In the genomic region with DNA sequence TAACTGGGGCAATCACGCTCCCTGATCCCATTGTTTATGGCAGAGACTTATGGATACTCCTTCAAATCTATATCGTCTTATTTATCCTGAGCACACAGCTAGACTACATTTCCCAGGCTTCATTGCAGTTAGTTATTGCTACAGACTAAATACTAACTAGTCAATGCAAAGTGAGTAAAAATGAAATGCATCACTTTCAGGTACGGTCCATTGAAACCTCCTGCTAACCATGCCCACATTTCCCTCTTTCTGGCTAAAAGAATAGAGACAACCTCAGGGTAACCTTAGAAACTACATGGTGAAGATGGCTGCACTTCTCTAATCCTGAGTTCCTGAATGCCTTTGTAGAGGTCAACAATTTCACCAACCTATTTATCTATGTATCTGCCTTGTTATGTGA, we compare ENCODE assay signal across 14 cellular contexts.
"Had no signal": no experiment of that assay in that cellular context is flagged by ENCODE, and none has a peak within 500 bp of the region (broad histone marks: within the 10 kb centered on the region; RNA-seq: fewer than 3 reads in every experiment).

No MANE protein-coding gene starts in this region.

- H3K4me3 Mint-ChIP-seq: naive thymus-derived CD4-positive, alpha-beta T cell had no signal

- H3K27ac Mint-ChIP-seq: activated T-helper 2 cell treated with anti-CD3 and anti-CD28 coated beads, Interferon-gamma antibody, Interleukin-2, Interleukin-4, amounts not matched to agents 10 μg/mL and 5 μg/mL and 100 μg/mL, durations not matched to agents 14 hours and 24 hours and 36 hours; naive thymus-derived CD4-positive, alpha-beta T cell had no signal

- H3K36me3 Mint-ChIP-seq: naive thymus-derived CD4-positive, alpha-beta T cell had no signal

- H3K27me3 ChIP-seq: adrenal gland, colonic mucosa, esophagus squamous epithelium, neutrophil, tibial nerve, vagina had no signal

- H3K36me3 ChIP-seq: adrenal gland, colonic mucosa, esophagus squamous epithelium, neutrophil, tibial nerve, vagina, WERI-Rb-1 had no signal

- H3K4me1 ChIP-seq: adrenal gland, colonic mucosa, esophagus squamous epithelium, tibial nerve, vagina had no signal

- DNase-seq: activated CD4-positive, alpha-beta T cell treated with anti-CD3 and anti-CD28 coated beads, Interleukin-2, amount 50 U/mL, for 1 hour; activated naive CD4-positive, alpha-beta T cell treated with anti-CD3 and anti-CD28 coated beads, Interleukin-2, amount 50 U/mL, for 16 hours; adrenal gland; caudate nucleus; colonic mucosa; esophagus squamous epithelium; left colon; mammary epithelial cell; naive thymus-derived CD4-positive, alpha-beta T cell; WERI-Rb-1 had no signal

- H3K4me1 Mint-ChIP-seq: naive thymus-derived CD4-positive, alpha-beta T cell had no signal

- H3K27ac ChIP-seq: adrenal gland, colonic mucosa, esophagus squamous epithelium, neutrophil, tibial nerve, vagina, WERI-Rb-1 had no signal

- H3K9me3 ChIP-seq: adrenal gland, colonic mucosa, esophagus squamous epithelium, neutrophil, tibial nerve, vagina had no signal

- ATAC-seq: left colon; naive thymus-derived CD4-positive, alpha-beta T cell had no signal

- H3K9me3 Mint-ChIP-seq: activated T-helper 2 cell treated with anti-CD3 and anti-CD28 coated beads, Interferon-gamma antibody, Interleukin-2, Interleukin-4, amounts not matched to agents 10 μg/mL and 5 μg/mL and 100 μg/mL, durations not matched to agents 14 hours and 24 hours and 36 hours; naive thymus-derived CD4-positive, alpha-beta T cell had no signal

- H3K4me3 ChIP-seq: adrenal gland, colonic mucosa, esophagus squamous epithelium, tibial nerve, vagina had no signal
